In the genomic region with DNA sequence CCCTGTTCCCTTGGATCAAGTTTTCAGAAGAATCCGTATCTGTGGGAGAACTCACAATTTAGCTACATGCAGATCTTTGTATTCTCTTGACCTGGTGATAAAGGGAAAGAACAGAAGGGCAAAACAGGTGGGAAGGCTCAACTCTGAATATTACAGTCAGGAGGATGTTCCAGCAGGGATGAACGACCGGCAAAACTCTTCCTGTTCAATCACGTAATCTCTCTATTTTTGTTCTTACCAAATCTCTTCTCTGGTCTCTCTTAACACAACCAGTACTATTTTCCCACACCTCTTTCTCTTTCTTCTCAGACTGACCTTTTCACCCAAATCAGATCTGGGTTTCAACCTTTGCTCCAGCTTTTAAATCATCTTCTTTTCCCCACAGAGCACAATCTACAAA, we compare ENCODE assay signal across 1 cellular context.
TF ChIP-seq lines count a peak whose summit lies in the region.

No MANE protein-coding gene starts in this region.

TF ChIP-seq in GM12878, 131 proteins besides CTCF, POLR2A, EP300 and RAD21 (continued from another document):
- TF ChIP-seq NFYA (IDR thresholded peaks at IDR 0.05; ENCODE audit: borderline replicate concordance, low read depth, low read length), result no peak
- TF ChIP-seq ZNF384 (IDR thresholded peaks at IDR 0.05; ENCODE audit: borderline replicate concordance, low read depth, low read length), result no peak
